Comparison of ENCODE assay signal across 13 cellular contexts in genomic region chr16:49019081-49019633, GRCh38.
DNase-seq lines count a peak whose midpoint lies in the region; ATAC-seq lines count a peak whose summit lies in the region.
"Had no signal": no experiment of that assay in that cellular context is flagged by ENCODE, and none has a peak within 500 bp of the region (broad histone marks: within the 10 kb centered on the region; RNA-seq: fewer than 3 reads in every experiment).

No MANE protein-coding gene starts in this region.

- H2BK120ac ChIP-seq in neuronal stem cell (ENCODE audit: low read depth, low read length), result no peak overlapping the region

- no peak overlapping the region for H2AFZ ChIP-seq in neuronal stem cell (ENCODE audit: low read length)

- H3K9ac ChIP-seq in endocrine pancreas (ENCODE audit: control insufficient read depth, insufficient read depth, low read length) (no peak overlapping the region), neuronal stem cell (ENCODE audit: low read depth, low read length, poor library complexity) (no peak overlapping the region)

- H2BK5ac ChIP-seq in neuronal stem cell (ENCODE audit: low read length), result no peak overlapping the region

- H4K8ac ChIP-seq in neuronal stem cell (ENCODE audit: low read depth, low read length), result no peak overlapping the region

- H3K27me3 ChIP-seq in endocrine pancreas (ENCODE audit: control insufficient read depth, insufficient read depth, low read length) (no peaks in the 10 kb centered on the region), neuronal stem cell (ENCODE audit: control insufficient read depth in 3 of 3, insufficient read depth in 3 of 3, low read depth in 1 of 3, low read length in 3 of 3) (peaks cover 0 to 2% (median 0%) of the 10 kb centered on the region in 3 experiments)

- WGBS in neuronal stem cell (ENCODE audit: extremely low coverage in 2 of 2, insufficient read length in 2 of 2, insufficient replicate concordance in 1 of 2), 2 donors, result no CpG with 5 or more reads among the region's 14 CpGs

- H2BK15ac ChIP-seq in neuronal stem cell (ENCODE audit: low read length), result no peak overlapping the region

- H3K4me3 ChIP-seq in endocrine pancreas (ENCODE audit: control insufficient read depth, insufficient read depth, low read length) (peak overlapping the region; percentile 22), neuronal stem cell (ENCODE audit: low read length in 2 of 2) (no peak overlapping the region)

- H2BK12ac ChIP-seq in neuronal stem cell (ENCODE audit: low read length), result no peak overlapping the region

- no peaks in the 10 kb centered on the region for H3K79me1 ChIP-seq in neuronal stem cell (ENCODE audit: low read depth, low read length)

- H3K23ac ChIP-seq in neuronal stem cell (ENCODE audit: low read depth, low read length, poor library complexity), result no peak overlapping the region

- H3K27ac ChIP-seq in neuronal stem cell (replicated peaks; ENCODE audit: low read length), result no peak overlapping the region

- H3K36me3 ChIP-seq in endocrine pancreas (ENCODE audit: control insufficient read depth, insufficient read depth, low read length) (no peaks in the 10 kb centered on the region), neuronal stem cell (replicated peaks in 1 of 2; ENCODE audit: control insufficient read depth in 2 of 2, insufficient read depth in 2 of 2, low read length in 2 of 2) (no peaks in the 10 kb centered on the region)

- peak overlapping the region; percentile 15 for H3K18ac ChIP-seq in neuronal stem cell (ENCODE audit: low read length)

- no peaks in the 10 kb centered on the region for H3K9me3 ChIP-seq in endocrine pancreas (ENCODE audit: control insufficient read depth, low read length)
- peaks cover 0 to 5% of the 10 kb centered on the region in 2 donors for H3K9me3 ChIP-seq in neuronal stem cell (replicated peaks in 1 of 2; ENCODE audit: control insufficient read depth in 2 of 2, insufficient read depth in 1 of 2, low read depth in 1 of 2, low read length in 2 of 2)

- no peak overlapping the region for H2AK5ac ChIP-seq in neuronal stem cell (ENCODE audit: low read depth, low read length)

- in situ Hi-C loops in G401 (cut with HindIII; ENCODE audit: low sequenced_read_pairs), result no loop called here

- H3K4ac ChIP-seq in neuronal stem cell (ENCODE audit: low read length), result no peak overlapping the region

- no peak overlapping the region for H4K91ac ChIP-seq in neuronal stem cell (ENCODE audit: low read depth, low read length, poor library complexity)

- no peak overlapping the region for H3K14ac ChIP-seq in neuronal stem cell (ENCODE audit: low read length)

- H3K4me1 ChIP-seq in endocrine pancreas (ENCODE audit: control insufficient read depth, insufficient read depth, low read length) (peaks cover 7% of the 10 kb centered on the region), neuronal stem cell (ENCODE audit: control insufficient read depth in 2 of 2, insufficient read depth in 1 of 2, low read depth in 1 of 2, low read length in 2 of 2) (peaks cover 0 to 35% of the 10 kb centered on the region in 2 donors)

- peak; percentile 99 for DNase-seq in G401 (ENCODE audit: low spot score)
- DNase-seq in NCI-H510A (lab: John Stamatoyannopoulos, UW), result peak; percentile 56
- DNase-seq in neuronal stem cell (ENCODE audit: low spot score), result peak; percentile 46
- no peak for DNase-seq in cortex of kidney (lab: John Stamatoyannopoulos, UW)
- no peak for DNase-seq in activated CD8-positive, alpha-beta memory T cell treated with anti-CD3 and anti-CD28 coated beads, Interleukin-2, amount 50 U/mL, for 48 hours
- DNase-seq in SKM-1 treated with dmso at 0.1 percent for 144 hours (lab: John Stamatoyannopoulos, UW; ENCODE audit: unreplicated experiment), result no peak
- DNase-seq: activated CD4-positive, CD25-positive, alpha-beta regulatory T cell; kidney; stimulated activated CD4-positive, alpha-beta T cell treated with anti-CD3 and anti-CD28 coated beads, Interleukin-12 subunit alpha, Interleukin-12 subunit beta, amount 100 ng/mL, for 4 hours had no signal

- no peak overlapping the region for H3K4me2 ChIP-seq in neuronal stem cell (ENCODE audit: insufficient read depth, low read length, poor library complexity, severe bottlenecking)

- no peak for ATAC-seq in HG03354 (IDR thresholded peaks at IDR 0.05; ENCODE audit: poor library complexity, severe bottlenecking, unreplicated experiment)
- ATAC-seq: esophagus mucosa, Right ventricle myocardium inferior had no signal

Comparison
In these comparisons a context has a peak if more than half of its experiments do, and no peak if none do; other contexts are left out.
1. DNase-seq: peak in G401 (single experiment), NCI-H510A (single experiment) and neuronal stem cell (single experiment); none in cortex of kidney (single experiment), activated CD8-positive, alpha-beta memory T cell treated with anti-CD3 and anti-CD28 coated beads, Interleukin-2, amount 50 U/mL, for 48 hours (single experiment) and SKM-1 treated with dmso at 0.1 percent for 144 hours (single experiment).